ENCODE assay signal across 1 cellular context in the genomic region with DNA sequence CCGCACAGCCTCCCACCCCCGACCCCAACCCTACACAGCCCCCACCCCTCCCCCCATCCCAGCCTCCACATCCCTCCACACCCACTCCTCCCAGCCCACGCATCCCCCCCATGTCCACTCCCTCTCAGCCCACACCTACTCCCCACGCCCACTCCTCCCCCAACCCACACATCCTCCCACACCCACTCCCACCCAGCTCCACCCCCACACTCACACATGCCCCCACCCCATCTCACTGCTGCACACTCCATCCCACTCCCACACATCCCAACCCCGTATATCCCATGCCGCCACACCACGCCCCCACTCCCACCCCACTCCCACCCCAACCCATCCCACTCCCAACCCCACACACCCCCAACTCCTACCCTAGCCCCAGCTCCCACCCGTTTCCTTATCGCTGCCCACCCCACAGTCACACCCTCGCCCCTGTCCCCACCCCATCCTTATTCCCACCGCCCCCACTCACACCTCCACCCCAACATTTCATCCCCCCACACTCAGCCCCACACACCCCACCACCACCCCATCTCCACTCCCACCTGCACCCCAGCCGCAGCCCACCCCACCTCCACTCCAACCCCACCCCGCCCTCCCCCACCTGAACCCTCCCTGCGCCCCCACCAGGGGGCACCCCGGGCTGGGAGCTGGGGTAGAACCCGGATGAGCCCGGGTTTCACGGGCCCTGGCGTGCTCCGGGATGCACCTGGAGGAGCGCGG.
TF ChIP-seq lines count a peak whose summit lies in the region.

No MANE protein-coding gene starts in this region.

TF ChIP-seq in K562, 482 proteins besides CTCF, POLR2A, EP300 and RAD21:
- TF ChIP-seq CREB1 (IDR thresholded peaks at IDR 0.05) (no peak), CREB1 (CRISPR knock-in tag; IDR thresholded peaks at IDR 0.05) (no peak), ZNF444 (CRISPR knock-in tag; IDR thresholded peaks at IDR 0.05) (no peak), TEAD2 (tag; IDR thresholded peaks at IDR 0.05) (no peak), EGR1 (conservative IDR thresholded peaks at IDR 0.05) (peak; percentile 71)
- TF ChIP-seq, protein P1, sequence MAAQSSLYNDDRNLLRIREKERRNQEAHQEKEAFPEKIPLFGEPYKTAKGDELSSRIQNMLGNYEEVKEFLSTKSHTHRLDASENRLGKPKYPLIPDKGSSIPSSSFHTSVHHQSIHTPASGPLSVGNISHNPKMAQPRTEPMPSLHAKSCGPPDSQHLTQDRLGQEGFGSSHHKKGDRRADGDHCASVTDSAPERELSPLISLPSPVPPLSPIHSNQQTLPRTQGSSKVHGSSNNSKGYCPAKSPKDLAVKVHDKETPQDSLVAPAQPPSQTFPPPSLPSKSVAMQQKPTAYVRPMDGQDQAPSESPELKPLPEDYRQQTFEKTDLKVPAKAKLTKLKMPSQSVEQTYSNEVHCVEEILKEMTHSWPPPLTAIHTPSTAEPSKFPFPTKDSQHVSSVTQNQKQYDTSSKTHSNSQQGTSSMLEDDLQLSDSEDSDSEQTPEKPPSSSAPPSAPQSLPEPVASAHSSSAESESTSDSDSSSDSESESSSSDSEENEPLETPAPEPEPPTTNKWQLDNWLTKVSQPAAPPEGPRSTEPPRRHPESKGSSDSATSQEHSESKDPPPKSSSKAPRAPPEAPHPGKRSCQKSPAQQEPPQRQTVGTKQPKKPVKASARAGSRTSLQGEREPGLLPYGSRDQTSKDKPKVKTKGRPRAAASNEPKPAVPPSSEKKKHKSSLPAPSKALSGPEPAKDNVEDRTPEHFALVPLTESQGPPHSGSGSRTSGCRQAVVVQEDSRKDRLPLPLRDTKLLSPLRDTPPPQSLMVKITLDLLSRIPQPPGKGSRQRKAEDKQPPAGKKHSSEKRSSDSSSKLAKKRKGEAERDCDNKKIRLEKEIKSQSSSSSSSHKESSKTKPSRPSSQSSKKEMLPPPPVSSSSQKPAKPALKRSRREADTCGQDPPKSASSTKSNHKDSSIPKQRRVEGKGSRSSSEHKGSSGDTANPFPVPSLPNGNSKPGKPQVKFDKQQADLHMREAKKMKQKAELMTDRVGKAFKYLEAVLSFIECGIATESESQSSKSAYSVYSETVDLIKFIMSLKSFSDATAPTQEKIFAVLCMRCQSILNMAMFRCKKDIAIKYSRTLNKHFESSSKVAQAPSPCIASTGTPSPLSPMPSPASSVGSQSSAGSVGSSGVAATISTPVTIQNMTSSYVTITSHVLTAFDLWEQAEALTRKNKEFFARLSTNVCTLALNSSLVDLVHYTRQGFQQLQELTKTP (IDR thresholded peaks at IDR 0.05; ENCODE audit: low read depth in 1 of 2, partially characterized antibody in 2 of 2) = no peak
- TF ChIP-seq, protein P2, sequence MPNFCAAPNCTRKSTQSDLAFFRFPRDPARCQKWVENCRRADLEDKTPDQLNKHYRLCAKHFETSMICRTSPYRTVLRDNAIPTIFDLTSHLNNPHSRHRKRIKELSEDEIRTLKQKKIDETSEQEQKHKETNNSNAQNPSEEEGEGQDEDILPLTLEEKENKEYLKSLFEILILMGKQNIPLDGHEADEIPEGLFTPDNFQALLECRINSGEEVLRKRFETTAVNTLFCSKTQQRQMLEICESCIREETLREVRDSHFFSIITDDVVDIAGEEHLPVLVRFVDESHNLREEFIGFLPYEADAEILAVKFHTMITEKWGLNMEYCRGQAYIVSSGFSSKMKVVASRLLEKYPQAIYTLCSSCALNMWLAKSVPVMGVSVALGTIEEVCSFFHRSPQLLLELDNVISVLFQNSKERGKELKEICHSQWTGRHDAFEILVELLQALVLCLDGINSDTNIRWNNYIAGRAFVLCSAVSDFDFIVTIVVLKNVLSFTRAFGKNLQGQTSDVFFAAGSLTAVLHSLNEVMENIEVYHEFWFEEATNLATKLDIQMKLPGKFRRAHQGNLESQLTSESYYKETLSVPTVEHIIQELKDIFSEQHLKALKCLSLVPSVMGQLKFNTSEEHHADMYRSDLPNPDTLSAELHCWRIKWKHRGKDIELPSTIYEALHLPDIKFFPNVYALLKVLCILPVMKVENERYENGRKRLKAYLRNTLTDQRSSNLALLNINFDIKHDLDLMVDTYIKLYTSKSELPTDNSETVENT (CRISPR knock-in tag; IDR thresholded peaks at IDR 0.05) = no peak
